3 cellular contexts compared by ENCODE assay signal in the genomic region with DNA sequence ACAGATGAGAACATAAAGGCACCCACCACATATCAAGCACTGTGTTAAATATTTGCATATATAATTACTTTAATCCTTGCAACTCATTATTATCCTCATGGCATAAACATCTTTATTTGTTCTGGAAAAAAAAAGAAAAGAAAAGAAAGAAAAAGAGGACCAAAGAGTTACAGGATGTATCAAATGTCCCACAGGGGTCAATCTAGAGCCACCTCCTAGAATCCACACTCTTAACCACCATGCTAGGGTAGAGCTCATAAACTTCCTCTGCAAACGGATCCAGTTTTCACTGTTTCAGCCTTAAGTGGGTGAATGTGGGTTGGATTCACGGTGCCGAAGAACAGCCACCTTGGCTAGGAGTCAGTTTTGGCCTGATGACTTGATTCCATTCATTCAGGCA.
TF ChIP-seq lines count a peak whose summit lies in the region.

No MANE protein-coding gene starts in this region.

TF ChIP-seq in GM23338, 12 proteins besides CTCF, POLR2A, EP300 and RAD21 (continues in another document):
- no peak for TF ChIP-seq NANOG (IDR thresholded peaks at IDR 0.05; ENCODE audit: borderline replicate concordance)
- no peak for TF ChIP-seq JUNB (IDR thresholded peaks at IDR 0.05; ENCODE audit: unreplicated experiment)
- no peak for TF ChIP-seq ZNF331 (CRISPR knock-in tag; IDR thresholded peaks at IDR 0.05; ENCODE audit: low read depth)
- no peak for TF ChIP-seq CREB1 (CRISPR knock-in tag; IDR thresholded peaks at IDR 0.05; ENCODE audit: low read depth)
- TF ChIP-seq STAT1 (IDR thresholded peaks at IDR 0.05; ENCODE audit: unreplicated experiment): no peak
- TF ChIP-seq POLR2AphosphoS5 (IDR thresholded peaks at IDR 0.05; ENCODE audit: low read depth): no peak
- no peak for TF ChIP-seq EZH2phosphoT487 (IDR thresholded peaks at IDR 0.05; ENCODE audit: unreplicated experiment)
- TF ChIP-seq, protein P1, sequence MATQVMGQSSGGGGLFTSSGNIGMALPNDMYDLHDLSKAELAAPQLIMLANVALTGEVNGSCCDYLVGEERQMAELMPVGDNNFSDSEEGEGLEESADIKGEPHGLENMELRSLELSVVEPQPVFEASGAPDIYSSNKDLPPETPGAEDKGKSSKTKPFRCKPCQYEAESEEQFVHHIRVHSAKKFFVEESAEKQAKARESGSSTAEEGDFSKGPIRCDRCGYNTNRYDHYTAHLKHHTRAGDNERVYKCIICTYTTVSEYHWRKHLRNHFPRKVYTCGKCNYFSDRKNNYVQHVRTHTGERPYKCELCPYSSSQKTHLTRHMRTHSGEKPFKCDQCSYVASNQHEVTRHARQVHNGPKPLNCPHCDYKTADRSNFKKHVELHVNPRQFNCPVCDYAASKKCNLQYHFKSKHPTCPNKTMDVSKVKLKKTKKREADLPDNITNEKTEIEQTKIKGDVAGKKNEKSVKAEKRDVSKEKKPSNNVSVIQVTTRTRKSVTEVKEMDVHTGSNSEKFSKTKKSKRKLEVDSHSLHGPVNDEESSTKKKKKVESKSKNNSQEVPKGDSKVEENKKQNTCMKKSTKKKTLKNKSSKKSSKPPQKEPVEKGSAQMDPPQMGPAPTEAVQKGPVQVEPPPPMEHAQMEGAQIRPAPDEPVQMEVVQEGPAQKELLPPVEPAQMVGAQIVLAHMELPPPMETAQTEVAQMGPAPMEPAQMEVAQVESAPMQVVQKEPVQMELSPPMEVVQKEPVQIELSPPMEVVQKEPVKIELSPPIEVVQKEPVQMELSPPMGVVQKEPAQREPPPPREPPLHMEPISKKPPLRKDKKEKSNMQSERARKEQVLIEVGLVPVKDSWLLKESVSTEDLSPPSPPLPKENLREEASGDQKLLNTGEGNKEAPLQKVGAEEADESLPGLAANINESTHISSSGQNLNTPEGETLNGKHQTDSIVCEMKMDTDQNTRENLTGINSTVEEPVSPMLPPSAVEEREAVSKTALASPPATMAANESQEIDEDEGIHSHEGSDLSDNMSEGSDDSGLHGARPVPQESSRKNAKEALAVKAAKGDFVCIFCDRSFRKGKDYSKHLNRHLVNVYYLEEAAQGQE (IDR thresholded peaks at IDR 0.05; ENCODE audit: unreplicated experiment): no peak
- no peak for TF ChIP-seq EZH2 (IDR thresholded peaks at IDR 0.05; ENCODE audit: low read depth, unreplicated experiment)

TF ChIP-seq in IMR-90, 13 proteins besides CTCF, POLR2A, EP300 and RAD21:
- no peak for TF ChIP-seq BHLHE40 (IDR thresholded peaks at IDR 0.05; ENCODE audit: low read depth, low read length)
- no peak for TF ChIP-seq FOS (IDR thresholded peaks at IDR 0.05; ENCODE audit: low read depth, low read length)
- no peak for TF ChIP-seq NFE2L2 (IDR thresholded peaks at IDR 0.05; ENCODE audit: low read depth, low read length)
- no peak for TF ChIP-seq RFX5 (IDR thresholded peaks at IDR 0.05; ENCODE audit: low read depth, low read length)
- TF ChIP-seq CEBPB (IDR thresholded peaks at IDR 0.05; ENCODE audit: low read depth, low read length): no peak
- TF ChIP-seq MAFK (IDR thresholded peaks at IDR 0.05; ENCODE audit: low read depth, low read length): no peak
- TF ChIP-seq MXI1 (IDR thresholded peaks at IDR 0.05; ENCODE audit: borderline replicate concordance, low read depth, low read length): no peak
- TF ChIP-seq, protein P2, sequence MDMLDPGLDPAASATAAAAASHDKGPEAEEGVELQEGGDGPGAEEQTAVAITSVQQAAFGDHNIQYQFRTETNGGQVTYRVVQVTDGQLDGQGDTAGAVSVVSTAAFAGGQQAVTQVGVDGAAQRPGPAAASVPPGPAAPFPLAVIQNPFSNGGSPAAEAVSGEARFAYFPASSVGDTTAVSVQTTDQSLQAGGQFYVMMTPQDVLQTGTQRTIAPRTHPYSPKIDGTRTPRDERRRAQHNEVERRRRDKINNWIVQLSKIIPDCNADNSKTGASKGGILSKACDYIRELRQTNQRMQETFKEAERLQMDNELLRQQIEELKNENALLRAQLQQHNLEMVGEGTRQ (IDR thresholded peaks at IDR 0.05; ENCODE audit: low read depth, low read length): no peak
- TF ChIP-seq SMC3 (IDR thresholded peaks at IDR 0.05; ENCODE audit: low read depth, low read length): no peak
- no peak for TF ChIP-seq RCOR1 (IDR thresholded peaks at IDR 0.05; ENCODE audit: insufficient replicate concordance, low read length)
- no peak for TF ChIP-seq CHD1 (IDR thresholded peaks at IDR 0.05; ENCODE audit: low read depth, low read length)
- TF ChIP-seq MAZ (IDR thresholded peaks at IDR 0.05; ENCODE audit: borderline replicate concordance, low read depth, low read length): no peak
- TF ChIP-seq, protein P3, sequence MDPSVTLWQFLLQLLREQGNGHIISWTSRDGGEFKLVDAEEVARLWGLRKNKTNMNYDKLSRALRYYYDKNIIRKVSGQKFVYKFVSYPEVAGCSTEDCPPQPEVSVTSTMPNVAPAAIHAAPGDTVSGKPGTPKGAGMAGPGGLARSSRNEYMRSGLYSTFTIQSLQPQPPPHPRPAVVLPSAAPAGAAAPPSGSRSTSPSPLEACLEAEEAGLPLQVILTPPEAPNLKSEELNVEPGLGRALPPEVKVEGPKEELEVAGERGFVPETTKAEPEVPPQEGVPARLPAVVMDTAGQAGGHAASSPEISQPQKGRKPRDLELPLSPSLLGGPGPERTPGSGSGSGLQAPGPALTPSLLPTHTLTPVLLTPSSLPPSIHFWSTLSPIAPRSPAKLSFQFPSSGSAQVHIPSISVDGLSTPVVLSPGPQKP (IDR thresholded peaks at IDR 0.05; ENCODE audit: borderline replicate concordance, low read depth, low read length): no peak

TF ChIP-seq in H1, 55 proteins besides CTCF, POLR2A, EP300 and RAD21:
- no peak for TF ChIP-seq CHD1 (IDR thresholded peaks at IDR 0.05; ENCODE audit: low read depth, low read length)
- no peak for TF ChIP-seq BRCA1 (IDR thresholded peaks at IDR 0.05; ENCODE audit: low read depth, low read length)
- TF ChIP-seq, protein P2 (IDR thresholded peaks at IDR 0.05; ENCODE audit: low read length): no peak
- TF ChIP-seq BACH1 (IDR thresholded peaks at IDR 0.05; ENCODE audit: low read length): no peak
- no peak for TF ChIP-seq HDAC2 (IDR thresholded peaks at IDR 0.05; ENCODE audit: borderline replicate concordance in 1 of 2, low read depth in 2 of 2, low read length in 2 of 2)
- no peak for TF ChIP-seq CBX5 (IDR thresholded peaks at IDR 0.05; ENCODE audit: low read depth, low read length)
- no peak for TF ChIP-seq POU5F1 (IDR thresholded peaks at IDR 0.05; ENCODE audit: low read depth, low read length)
- no peak for TF ChIP-seq SP4 (IDR thresholded peaks at IDR 0.05; ENCODE audit: low read length)
- no peak for TF ChIP-seq BCL11A (IDR thresholded peaks at IDR 0.05; ENCODE audit: low read depth in 2 of 2, low read length in 2 of 2)
- TF ChIP-seq, protein P4, sequence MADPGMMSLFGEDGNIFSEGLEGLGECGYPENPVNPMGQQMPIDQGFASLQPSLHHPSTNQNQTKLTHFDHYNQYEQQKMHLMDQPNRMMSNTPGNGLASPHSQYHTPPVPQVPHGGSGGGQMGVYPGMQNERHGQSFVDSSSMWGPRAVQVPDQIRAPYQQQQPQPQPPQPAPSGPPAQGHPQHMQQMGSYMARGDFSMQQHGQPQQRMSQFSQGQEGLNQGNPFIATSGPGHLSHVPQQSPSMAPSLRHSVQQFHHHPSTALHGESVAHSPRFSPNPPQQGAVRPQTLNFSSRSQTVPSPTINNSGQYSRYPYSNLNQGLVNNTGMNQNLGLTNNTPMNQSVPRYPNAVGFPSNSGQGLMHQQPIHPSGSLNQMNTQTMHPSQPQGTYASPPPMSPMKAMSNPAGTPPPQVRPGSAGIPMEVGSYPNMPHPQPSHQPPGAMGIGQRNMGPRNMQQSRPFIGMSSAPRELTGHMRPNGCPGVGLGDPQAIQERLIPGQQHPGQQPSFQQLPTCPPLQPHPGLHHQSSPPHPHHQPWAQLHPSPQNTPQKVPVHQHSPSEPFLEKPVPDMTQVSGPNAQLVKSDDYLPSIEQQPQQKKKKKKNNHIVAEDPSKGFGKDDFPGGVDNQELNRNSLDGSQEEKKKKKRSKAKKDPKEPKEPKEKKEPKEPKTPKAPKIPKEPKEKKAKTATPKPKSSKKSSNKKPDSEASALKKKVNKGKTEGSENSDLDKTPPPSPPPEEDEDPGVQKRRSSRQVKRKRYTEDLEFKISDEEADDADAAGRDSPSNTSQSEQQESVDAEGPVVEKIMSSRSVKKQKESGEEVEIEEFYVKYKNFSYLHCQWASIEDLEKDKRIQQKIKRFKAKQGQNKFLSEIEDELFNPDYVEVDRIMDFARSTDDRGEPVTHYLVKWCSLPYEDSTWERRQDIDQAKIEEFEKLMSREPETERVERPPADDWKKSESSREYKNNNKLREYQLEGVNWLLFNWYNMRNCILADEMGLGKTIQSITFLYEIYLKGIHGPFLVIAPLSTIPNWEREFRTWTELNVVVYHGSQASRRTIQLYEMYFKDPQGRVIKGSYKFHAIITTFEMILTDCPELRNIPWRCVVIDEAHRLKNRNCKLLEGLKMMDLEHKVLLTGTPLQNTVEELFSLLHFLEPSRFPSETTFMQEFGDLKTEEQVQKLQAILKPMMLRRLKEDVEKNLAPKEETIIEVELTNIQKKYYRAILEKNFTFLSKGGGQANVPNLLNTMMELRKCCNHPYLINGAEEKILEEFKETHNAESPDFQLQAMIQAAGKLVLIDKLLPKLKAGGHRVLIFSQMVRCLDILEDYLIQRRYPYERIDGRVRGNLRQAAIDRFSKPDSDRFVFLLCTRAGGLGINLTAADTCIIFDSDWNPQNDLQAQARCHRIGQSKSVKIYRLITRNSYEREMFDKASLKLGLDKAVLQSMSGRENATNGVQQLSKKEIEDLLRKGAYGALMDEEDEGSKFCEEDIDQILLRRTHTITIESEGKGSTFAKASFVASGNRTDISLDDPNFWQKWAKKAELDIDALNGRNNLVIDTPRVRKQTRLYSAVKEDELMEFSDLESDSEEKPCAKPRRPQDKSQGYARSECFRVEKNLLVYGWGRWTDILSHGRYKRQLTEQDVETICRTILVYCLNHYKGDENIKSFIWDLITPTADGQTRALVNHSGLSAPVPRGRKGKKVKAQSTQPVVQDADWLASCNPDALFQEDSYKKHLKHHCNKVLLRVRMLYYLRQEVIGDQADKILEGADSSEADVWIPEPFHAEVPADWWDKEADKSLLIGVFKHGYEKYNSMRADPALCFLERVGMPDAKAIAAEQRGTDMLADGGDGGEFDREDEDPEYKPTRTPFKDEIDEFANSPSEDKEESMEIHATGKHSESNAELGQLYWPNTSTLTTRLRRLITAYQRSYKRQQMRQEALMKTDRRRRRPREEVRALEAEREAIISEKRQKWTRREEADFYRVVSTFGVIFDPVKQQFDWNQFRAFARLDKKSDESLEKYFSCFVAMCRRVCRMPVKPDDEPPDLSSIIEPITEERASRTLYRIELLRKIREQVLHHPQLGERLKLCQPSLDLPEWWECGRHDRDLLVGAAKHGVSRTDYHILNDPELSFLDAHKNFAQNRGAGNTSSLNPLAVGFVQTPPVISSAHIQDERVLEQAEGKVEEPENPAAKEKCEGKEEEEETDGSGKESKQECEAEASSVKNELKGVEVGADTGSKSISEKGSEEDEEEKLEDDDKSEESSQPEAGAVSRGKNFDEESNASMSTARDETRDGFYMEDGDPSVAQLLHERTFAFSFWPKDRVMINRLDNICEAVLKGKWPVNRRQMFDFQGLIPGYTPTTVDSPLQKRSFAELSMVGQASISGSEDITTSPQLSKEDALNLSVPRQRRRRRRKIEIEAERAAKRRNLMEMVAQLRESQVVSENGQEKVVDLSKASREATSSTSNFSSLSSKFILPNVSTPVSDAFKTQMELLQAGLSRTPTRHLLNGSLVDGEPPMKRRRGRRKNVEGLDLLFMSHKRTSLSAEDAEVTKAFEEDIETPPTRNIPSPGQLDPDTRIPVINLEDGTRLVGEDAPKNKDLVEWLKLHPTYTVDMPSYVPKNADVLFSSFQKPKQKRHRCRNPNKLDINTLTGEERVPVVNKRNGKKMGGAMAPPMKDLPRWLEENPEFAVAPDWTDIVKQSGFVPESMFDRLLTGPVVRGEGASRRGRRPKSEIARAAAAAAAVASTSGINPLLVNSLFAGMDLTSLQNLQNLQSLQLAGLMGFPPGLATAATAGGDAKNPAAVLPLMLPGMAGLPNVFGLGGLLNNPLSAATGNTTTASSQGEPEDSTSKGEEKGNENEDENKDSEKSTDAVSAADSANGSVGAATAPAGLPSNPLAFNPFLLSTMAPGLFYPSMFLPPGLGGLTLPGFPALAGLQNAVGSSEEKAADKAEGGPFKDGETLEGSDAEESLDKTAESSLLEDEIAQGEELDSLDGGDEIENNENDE (IDR thresholded peaks at IDR 0.05; ENCODE audit: insufficient replicate concordance, low read length): no peak
